In the genomic region with DNA sequence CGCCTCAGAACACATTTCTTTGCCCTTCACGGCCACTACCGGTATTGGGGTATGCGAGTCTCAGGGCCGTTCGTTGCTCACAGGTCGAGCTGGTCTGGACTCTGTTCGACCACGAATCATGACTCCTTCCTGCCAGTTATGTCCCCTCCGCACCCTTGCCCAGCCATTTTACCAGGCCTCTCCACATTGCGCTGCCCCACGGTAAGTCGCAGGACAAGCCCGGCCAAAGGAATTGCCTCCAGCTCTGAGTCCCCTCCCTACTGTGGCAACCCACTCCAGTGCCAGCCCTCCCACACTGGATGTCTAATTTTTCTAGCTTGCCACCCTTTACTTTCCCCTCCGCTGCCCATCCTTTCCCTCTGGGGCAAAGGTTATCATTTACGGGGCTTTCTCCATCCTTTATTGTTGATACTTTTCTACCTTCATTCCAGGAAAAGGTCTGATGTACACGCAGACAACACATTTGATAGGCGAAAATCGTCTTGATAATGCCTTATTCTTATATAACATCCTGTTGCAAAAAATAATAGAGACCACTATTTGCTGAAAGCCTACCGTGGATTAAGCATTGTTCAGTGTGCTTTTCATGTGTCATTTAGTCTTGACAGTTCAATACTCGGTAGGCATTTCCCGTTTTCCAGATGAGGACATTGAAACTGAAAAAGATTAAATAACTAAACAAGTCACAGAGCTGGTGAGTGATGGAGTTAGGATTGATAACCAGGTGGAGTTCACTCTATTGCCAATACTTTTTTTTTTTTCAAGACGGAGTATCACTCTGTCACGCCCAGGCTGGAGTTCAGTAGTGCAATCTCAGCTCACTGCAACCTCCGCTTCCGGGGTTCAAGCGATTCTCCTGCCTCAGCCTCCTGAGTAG, we compare ENCODE assay signal across 7 cellular contexts. TPM values are rescaled to one million over a fixed set of nuclear protein-coding genes. Genes with fewer than 3 reads are reported as not detected.
DNase-seq lines count a peak whose midpoint lies in the region; ATAC-seq, FAIRE-seq and TF ChIP-seq lines count a peak whose summit lies in the region.

No MANE protein-coding gene starts in this region.

- H3K9me2 ChIP-seq in GM23248 (ENCODE audit: insufficient read depth): no peaks in the 10 kb centered on the region

- H3K4me3 ChIP-seq in GM23248 (peak overlapping the region; percentile 81), OCI-LY3 (ENCODE audit: low read length) (peak overlapping the region; percentile 82), HepG2 (replicated peaks in 1 of 3; ENCODE audit: insufficient read depth in 1 of 3, low read depth in 2 of 3, low read length in 3 of 3) (peak overlapping the region; percentile 89 to 97 (median 96))

- TF ChIP-seq EP300 in HepG2 (IDR thresholded peaks at IDR 0.05; ENCODE audit: low read depth in 2 of 2, low read length in 2 of 2): no peak
- TF ChIP-seq EP300 in HepG2 (CRISPR knock-in tag; IDR thresholded peaks at IDR 0.05; ENCODE audit: borderline replicate concordance): no peak

- WGBS in GM23248 (ENCODE audit: low coverage in 1 of 2, low lambda C conversion rate in 2 of 2, missing lambda C conversion rate in 2 of 2), 2 experiments: 18% methylated on average over 27 of the region's 27 CpGs
- WGBS in HepG2 (ENCODE audit: low lambda C conversion rate): 10% methylated on average over 27 of the region's 27 CpGs

- H2AFZ ChIP-seq in GM23248 (peak overlapping the region; percentile 76), OCI-LY3 (ENCODE audit: low read depth, low read length) (no peak overlapping the region), HepG2 (ENCODE audit: low read length) (no peak overlapping the region)

- TF ChIP-seq RAD21 in HepG2 (CRISPR knock-in tag; IDR thresholded peaks at IDR 0.05): 0 out of 2 replicates have a peak, but pooled peaks have one; percentile 25

- intact Hi-C loops in HepG2 (cut with micrococcal nuclease; ENCODE audit: unreplicated experiment): loop anchor here (1.0 to 2.0 kb wide), 3 partner anchors 19 to 55 kb away; partner anchors contain the start of genes GAPVD1 and RABEPK

- H4K20me1 ChIP-seq in GM23248 (ENCODE audit: insufficient read depth) (peaks cover 27% of the 10 kb centered on the region; the same call in 1 of the 2 replicates), OCI-LY3 (ENCODE audit: insufficient read depth, low read length) (peaks cover 30% of the 10 kb centered on the region), HepG2 (ENCODE audit: insufficient read depth, low read length) (peaks cover 35% of the 10 kb centered on the region)

- FAIRE-seq in GM12892 (lab: Jason Lieb, UNC) (peak; percentile 60), HepG2 (lab: Jason Lieb, UNC) (no peak)

- ATAC-seq in HepG2: peak; percentile 59

- H3K4me2 ChIP-seq in GM23248 (ENCODE audit: unreplicated experiment) (peak overlapping the region; percentile 90), OCI-LY3 (ENCODE audit: low read length) (peak overlapping the region; percentile 94), HepG2 (ENCODE audit: low read depth, low read length) (peak overlapping the region; percentile 82)

- peaks cover 44% of the 10 kb centered on the region for H3K4me1 ChIP-seq in GM23248 (ENCODE audit: insufficient read depth)
- H3K4me1 ChIP-seq in OCI-LY3 (ENCODE audit: low read length): peaks cover 24% of the 10 kb centered on the region
- peaks cover 48% of the 10 kb centered on the region for H3K4me1 ChIP-seq in HepG2 (ENCODE audit: insufficient read depth, low read length)

- H3K79me2 ChIP-seq in GM23248 (ENCODE audit: insufficient read depth): peaks cover 50% of the 10 kb centered on the region
- peaks cover 51% of the 10 kb centered on the region for H3K79me2 ChIP-seq in OCI-LY3 (ENCODE audit: low read length)
- H3K79me2 ChIP-seq in HepG2 (ENCODE audit: insufficient read depth, low read length): peaks cover 47% of the 10 kb centered on the region

- POLR2A ChIA-PET in HepG2 (lab: Yijun Ruan, JAX): interaction anchor here (0.6 to 3.1 kb wide), 41 partner anchors 8 to 583 kb away, joined by 3 to 73 read pairs (median 5); partner anchors contain the start of genes ARPC5L, GAPVD1 and RABEPK

- TF ChIP-seq POLR2A in GM12892 (IDR thresholded peaks at IDR 0.05; ENCODE audit: low read depth, low read length): peak; percentile 7; the same call in 1 of the 2 replicates
- TF ChIP-seq POLR2A in HepG2 (IDR thresholded peaks at IDR 0.05; ENCODE audit: insufficient read depth in 1 of 2, low read depth in 2 of 2, low read length in 2 of 2): no peak

- H3K9ac ChIP-seq in GM23248 (peak overlapping the region; percentile 94), OCI-LY3 (ENCODE audit: low read length) (peak overlapping the region; percentile 93), HepG2 (ENCODE audit: insufficient read depth, low read depth, low read length) (peak overlapping the region; percentile 100)

- H3K9me3 ChIP-seq in GM23248 (ENCODE audit: low read depth): no peaks in the 10 kb centered on the region
- no peaks in the 10 kb centered on the region for H3K9me3 ChIP-seq in OCI-LY3 (ENCODE audit: insufficient read depth, low read length)
- no peaks in the 10 kb centered on the region for H3K9me3 ChIP-seq in HepG2 (ENCODE audit: low read length)

- H3K36me3 ChIP-seq in GM23248 (ENCODE audit: low read depth): peaks cover 33% of the 10 kb centered on the region
- peaks cover 35% of the 10 kb centered on the region for H3K36me3 ChIP-seq in OCI-LY3 (replicated peaks; ENCODE audit: low read depth, low read length)
- peaks cover 6 to 23% of the 10 kb centered on the region in 2 experiments for H3K36me3 ChIP-seq in HepG2 (replicated peaks in 1 of 2; ENCODE audit: control insufficient read depth in 1 of 2, insufficient read depth in 2 of 2, low read length in 2 of 2)

- TF ChIP-seq CTCF in OCI-LY3 (IDR thresholded peaks at IDR 0.05; ENCODE audit: low read depth, low read length) (no peak), HepG2 (CRISPR knock-in tag; IDR thresholded peaks at IDR 0.05) (no peak)

- H3K27me3 ChIP-seq in GM23248 (replicated peaks; ENCODE audit: insufficient read depth) (no peaks in the 10 kb centered on the region), OCI-LY3 (ENCODE audit: low read depth, low read length) (no peaks in the 10 kb centered on the region), HepG2 (ENCODE audit: control insufficient read depth in 1 of 2, insufficient read depth in 2 of 2, low read length in 2 of 2) (no peaks in the 10 kb centered on the region; a peak in 1 of 5 replicates)

- peaks cover 55% of the 10 kb centered on the region for H3F3A ChIP-seq in GM23248 (ENCODE audit: insufficient read depth)

- TSS peak; percentile 97 for BruUV-seq in HepG2 (replicated peaks; lab: Mats Ljungman, UMichigan)

- CTCF ChIA-PET in HepG2 (lab: Yijun Ruan, JAX; ENCODE audit: low intra/inter-chr PET ratio, low total read pairs): no interaction called here

- no peak for DNase-seq in GM12892 (ENCODE audit: insufficient read length)
- DNase-seq in GM23248: peak; percentile 70
- peak in 18 of 61 donors; percentile 10 to 68 (median 42) for DNase-seq in caudate nucleus (lab: John Stamatoyannopoulos, UW)
- no peak for DNase-seq in HepG2 (ENCODE audit: low spot score)
- peak in 12 of 49 donors; percentile 26 to 69 (median 44) for DNase-seq in substantia nigra (lab: John Stamatoyannopoulos, UW)
- DNase-seq in SW 1271 (lab: John Stamatoyannopoulos, UW): no peak

- in situ Hi-C loops in GM23248 (cut with MboI): no loop called here
- in situ Hi-C loops in HepG2 (cut with HindIII; ENCODE audit: extremely low pct_ligation_motif_present, low pct_unique_long_range_greater_than_20kb): no loop called here

- peak overlapping the region; percentile 91 for H3K27ac ChIP-seq in GM23248
- H3K27ac ChIP-seq in OCI-LY3 (ENCODE audit: low read length): peak overlapping the region; percentile 55
- H3K27ac ChIP-seq in caudate nucleus (ENCODE audit: low read depth, low read length): peak overlapping the region; percentile 96
- H3K27ac ChIP-seq in HepG2 (ENCODE audit: extremely low read length, insufficient read depth, low read length): peak overlapping the region; percentile 97
- peak overlapping the region; percentile 92 for H3K27ac ChIP-seq in substantia nigra (ENCODE audit: low read depth, low read length, poor library complexity, severe bottlenecking)

RNA-seq across cellular contexts. Expression of gene HSPA5, which starts 1.0 kb away (rescaled TPM):
- polyA plus RNA-seq in GM12892 (2012; ENCODE audit: missing spikeins): 108 TPM
- total RNA-seq in GM23248 (2014; rRNA removed; shearing (Covaris generic)): 70.4 and 76.5 TPM in 2 replicates
- polyA plus RNA-seq in GM23248 (2016; fragmentation: Nextera tagmentation; extraction: Ambion mirVana): 481 and 496 TPM in 2 replicates
- total RNA-seq in HepG2 (2016; rRNA removed; fragmentation: Illumina TruSeq; extraction: Trizol): 170 and 201 TPM in 2 replicates
- total RNA-seq in HepG2 (2016; cell fraction: cytosol; rRNA removed; fragmentation: Illumina TruSeq; extraction: Trizol; ENCODE audit: low read depth): 11.3 and 12.9 TPM in 2 replicates
- total RNA-seq in HepG2 (2016; cell fraction: insoluble cytoplasmic fraction; rRNA removed; fragmentation: Illumina TruSeq; extraction: Trizol): 150 and 197 TPM in 2 replicates
- 29.2 and 35.2 TPM in 2 replicates for total RNA-seq in HepG2 (2016; cell fraction: membrane; rRNA removed; fragmentation: Illumina TruSeq; extraction: Trizol)
- 348 and 388 TPM in 2 replicates for total RNA-seq in HepG2 (2016; cell fraction: nucleus; rRNA removed; fragmentation: Illumina TruSeq; extraction: Trizol)
- polyA plus RNA-seq in HepG2 (2011; rRNA removed): 187 and 206 TPM in 2 replicates
- 150 and 201 TPM in 2 replicates for polyA plus RNA-seq in HepG2 (2011; cell fraction: cytosol; rRNA removed)
- polyA plus RNA-seq in HepG2 (2011; cell fraction: nucleus; rRNA removed): 105 and 114 TPM in 2 replicates
- polyA plus RNA-seq in HepG2 (2012): 378 and 476 TPM in 2 replicates
- 23.2 and 24.9 TPM in 2 replicates for polyA plus RNA-seq in HepG2 (2016; cell fraction: cytosol; fragmentation: Illumina TruSeq; extraction: Trizol; ENCODE audit: low read depth)
- 263 and 283 TPM in 2 replicates for polyA plus RNA-seq in HepG2 (2016; cell fraction: insoluble cytoplasmic fraction; fragmentation: Illumina TruSeq; extraction: Trizol; ENCODE audit: low read depth)
- polyA plus RNA-seq in HepG2 (2016; cell fraction: membrane; fragmentation: Illumina TruSeq; extraction: Trizol; ENCODE audit: low read depth): 33.1 and 41.5 TPM in 2 replicates
- polyA plus RNA-seq in HepG2 (2016; cell fraction: nucleus; fragmentation: Illumina TruSeq; extraction: Trizol; ENCODE audit: insufficient read depth, low read depth): 733 and 789 TPM in 2 replicates
- polyA minus RNA-seq in HepG2 (2011; rRNA and poly(A)+ RNA removed; ENCODE audit: low replicate concordance): 133 and 284 TPM in 2 replicates
- 290 and 324 TPM in 2 replicates for polyA minus RNA-seq in HepG2 (2011; cell fraction: cytosol; rRNA and poly(A)+ RNA removed)
- polyA minus RNA-seq in HepG2 (2011; cell fraction: nucleus; rRNA and poly(A)+ RNA removed): 124 and 160 TPM in 2 replicates

RNA-seq across cellular contexts. Expression of gene GAPVD1, which starts 19.5 kb away (rescaled TPM):
- polyA plus RNA-seq in GM12892 (2012; ENCODE audit: missing spikeins): 17.7 TPM
- total RNA-seq in GM23248 (2014; rRNA removed; shearing (Covaris generic)): 33.6 and 36.3 TPM in 2 replicates
- 37.0 and 39.5 TPM in 2 replicates for polyA plus RNA-seq in GM23248 (2016; fragmentation: Nextera tagmentation; extraction: Ambion mirVana)
- 33.2 and 47.0 TPM in 2 replicates for total RNA-seq in HepG2 (2016; rRNA removed; fragmentation: Illumina TruSeq; extraction: Trizol)
- total RNA-seq in HepG2 (2016; cell fraction: cytosol; rRNA removed; fragmentation: Illumina TruSeq; extraction: Trizol; ENCODE audit: low read depth): 14.6 and 17.1 TPM in 2 replicates
- 32.1 and 41.4 TPM in 2 replicates for total RNA-seq in HepG2 (2016; cell fraction: insoluble cytoplasmic fraction; rRNA removed; fragmentation: Illumina TruSeq; extraction: Trizol)
- 14.1 and 14.7 TPM in 2 replicates for total RNA-seq in HepG2 (2016; cell fraction: membrane; rRNA removed; fragmentation: Illumina TruSeq; extraction: Trizol)
- 39.6 and 45.1 TPM in 2 replicates for total RNA-seq in HepG2 (2016; cell fraction: nucleus; rRNA removed; fragmentation: Illumina TruSeq; extraction: Trizol)
- polyA plus RNA-seq in HepG2 (2011; rRNA removed): 9.4 and 11.1 TPM in 2 replicates
- polyA plus RNA-seq in HepG2 (2011; cell fraction: cytosol; rRNA removed): 4.5 and 7.1 TPM in 2 replicates
- polyA plus RNA-seq in HepG2 (2011; cell fraction: nucleus; rRNA removed): 15.4 and 18.2 TPM in 2 replicates
- polyA plus RNA-seq in HepG2 (2012): 14.1 and 14.6 TPM in 2 replicates
- polyA plus RNA-seq in HepG2 (2016; cell fraction: cytosol; fragmentation: Illumina TruSeq; extraction: Trizol; ENCODE audit: low read depth): 0.40 and 0.53 TPM in 2 replicates
- 16.0 and 18.1 TPM in 2 replicates for polyA plus RNA-seq in HepG2 (2016; cell fraction: insoluble cytoplasmic fraction; fragmentation: Illumina TruSeq; extraction: Trizol; ENCODE audit: low read depth)
- polyA plus RNA-seq in HepG2 (2016; cell fraction: membrane; fragmentation: Illumina TruSeq; extraction: Trizol; ENCODE audit: low read depth): 1.4 and 1.7 TPM in 2 replicates
- 21.3 and 26.6 TPM in 2 replicates for polyA plus RNA-seq in HepG2 (2016; cell fraction: nucleus; fragmentation: Illumina TruSeq; extraction: Trizol; ENCODE audit: insufficient read depth, low read depth)
- 22.4 and 55.2 TPM in 2 replicates for polyA minus RNA-seq in HepG2 (2011; rRNA and poly(A)+ RNA removed; ENCODE audit: low replicate concordance)
- polyA minus RNA-seq in HepG2 (2011; cell fraction: cytosol; rRNA and poly(A)+ RNA removed): 24.6 and 33.5 TPM in 2 replicates
- polyA minus RNA-seq in HepG2 (2011; cell fraction: nucleus; rRNA and poly(A)+ RNA removed): 59.9 and 66.5 TPM in 2 replicates

RNA-seq across cellular contexts. Expression of gene RABEPK, which starts 41.8 kb away (rescaled TPM):
- 45.6 TPM for polyA plus RNA-seq in GM12892 (2012; ENCODE audit: missing spikeins)
- 25.0 and 29.3 TPM in 2 replicates for total RNA-seq in GM23248 (2014; rRNA removed; shearing (Covaris generic))
- polyA plus RNA-seq in GM23248 (2016; fragmentation: Nextera tagmentation; extraction: Ambion mirVana) (37.7 and 38.9 TPM in 2 replicates), HepG2 (2011; rRNA removed) (61.1 and 75.5 TPM in 2 replicates)
- 90.0 and 103 TPM in 2 replicates for total RNA-seq in HepG2 (2016; rRNA removed; fragmentation: Illumina TruSeq; extraction: Trizol)
- 53.4 and 72.5 TPM in 2 replicates for total RNA-seq in HepG2 (2016; cell fraction: cytosol; rRNA removed; fragmentation: Illumina TruSeq; extraction: Trizol; ENCODE audit: low read depth)
- total RNA-seq in HepG2 (2016; cell fraction: insoluble cytoplasmic fraction; rRNA removed; fragmentation: Illumina TruSeq; extraction: Trizol): 93.4 and 96.8 TPM in 2 replicates
- 85.0 and 123 TPM in 2 replicates for total RNA-seq in HepG2 (2016; cell fraction: membrane; rRNA removed; fragmentation: Illumina TruSeq; extraction: Trizol)
- total RNA-seq in HepG2 (2016; cell fraction: nucleus; rRNA removed; fragmentation: Illumina TruSeq; extraction: Trizol): 41.3 and 42.3 TPM in 2 replicates
- polyA plus RNA-seq in HepG2 (2011; cell fraction: cytosol; rRNA removed): 64.3 and 75.5 TPM in 2 replicates
- polyA plus RNA-seq in HepG2 (2011; cell fraction: nucleus; rRNA removed): 34.1 and 38.7 TPM in 2 replicates
- polyA plus RNA-seq in HepG2 (2012): 49.1 and 54.5 TPM in 2 replicates
- polyA plus RNA-seq in HepG2 (2016; cell fraction: cytosol; fragmentation: Illumina TruSeq; extraction: Trizol; ENCODE audit: low read depth): 46.9 and 76.5 TPM in 2 replicates
- 89.7 and 90.2 TPM in 2 replicates for polyA plus RNA-seq in HepG2 (2016; cell fraction: insoluble cytoplasmic fraction; fragmentation: Illumina TruSeq; extraction: Trizol; ENCODE audit: low read depth)
- polyA plus RNA-seq in HepG2 (2016; cell fraction: membrane; fragmentation: Illumina TruSeq; extraction: Trizol; ENCODE audit: low read depth): 64.9 and 87.8 TPM in 2 replicates
- polyA plus RNA-seq in HepG2 (2016; cell fraction: nucleus; fragmentation: Illumina TruSeq; extraction: Trizol; ENCODE audit: insufficient read depth, low read depth): 63.0 and 63.2 TPM in 2 replicates
- 38.7 and 63.4 TPM in 2 replicates for polyA minus RNA-seq in HepG2 (2011; rRNA and poly(A)+ RNA removed; ENCODE audit: low replicate concordance)
- polyA minus RNA-seq in HepG2 (2011; cell fraction: cytosol; rRNA and poly(A)+ RNA removed): 18.4 and 19.4 TPM in 2 replicates
- polyA minus RNA-seq in HepG2 (2011; cell fraction: nucleus; rRNA and poly(A)+ RNA removed): 12.0 and 14.9 TPM in 2 replicates

RNA-seq across cellular contexts. Expression of gene PPP6C, which starts 52.5 kb away (rescaled TPM):
- 28.1 TPM for polyA plus RNA-seq in GM12892 (2012; ENCODE audit: missing spikeins)
- 23.5 and 27.5 TPM in 2 replicates for total RNA-seq in GM23248 (2014; rRNA removed; shearing (Covaris generic))
- 30.1 and 31.8 TPM in 2 replicates for polyA plus RNA-seq in GM23248 (2016; fragmentation: Nextera tagmentation; extraction: Ambion mirVana)
- 20.9 and 32.7 TPM in 2 replicates for total RNA-seq in HepG2 (2016; rRNA removed; fragmentation: Illumina TruSeq; extraction: Trizol)
- 7.3 and 8.8 TPM in 2 replicates for total RNA-seq in HepG2 (2016; cell fraction: cytosol; rRNA removed; fragmentation: Illumina TruSeq; extraction: Trizol; ENCODE audit: low read depth)
- 22.6 and 28.4 TPM in 2 replicates for total RNA-seq in HepG2 (2016; cell fraction: insoluble cytoplasmic fraction; rRNA removed; fragmentation: Illumina TruSeq; extraction: Trizol)
- total RNA-seq in HepG2 (2016; cell fraction: membrane; rRNA removed; fragmentation: Illumina TruSeq; extraction: Trizol): 17.5 and 19.3 TPM in 2 replicates
- total RNA-seq in HepG2 (2016; cell fraction: nucleus; rRNA removed; fragmentation: Illumina TruSeq; extraction: Trizol): 12.4 and 13.3 TPM in 2 replicates
- 13.0 and 18.5 TPM in 2 replicates for polyA plus RNA-seq in HepG2 (2011; rRNA removed)
- polyA plus RNA-seq in HepG2 (2011; cell fraction: cytosol; rRNA removed): 9.8 and 15.8 TPM in 2 replicates
- 3.2 and 4.7 TPM in 2 replicates for polyA plus RNA-seq in HepG2 (2011; cell fraction: nucleus; rRNA removed)
- polyA plus RNA-seq in HepG2 (2012): 16.8 and 24.2 TPM in 2 replicates
- 8.3 and 8.4 TPM in 2 replicates for polyA plus RNA-seq in HepG2 (2016; cell fraction: cytosol; fragmentation: Illumina TruSeq; extraction: Trizol; ENCODE audit: low read depth)
- 44.1 and 50.4 TPM in 2 replicates for polyA plus RNA-seq in HepG2 (2016; cell fraction: insoluble cytoplasmic fraction; fragmentation: Illumina TruSeq; extraction: Trizol; ENCODE audit: low read depth)
- 14.4 and 17.7 TPM in 2 replicates for polyA plus RNA-seq in HepG2 (2016; cell fraction: membrane; fragmentation: Illumina TruSeq; extraction: Trizol; ENCODE audit: low read depth)
- 18.5 and 19.5 TPM in 2 replicates for polyA plus RNA-seq in HepG2 (2016; cell fraction: nucleus; fragmentation: Illumina TruSeq; extraction: Trizol; ENCODE audit: insufficient read depth, low read depth)
- 9.8 and 19.2 TPM in 2 replicates for polyA minus RNA-seq in HepG2 (2011; rRNA and poly(A)+ RNA removed; ENCODE audit: low replicate concordance)
- polyA minus RNA-seq in HepG2 (2011; cell fraction: cytosol; rRNA and poly(A)+ RNA removed): 15.6 and 16.9 TPM in 2 replicates
- 10.2 and 11.8 TPM in 2 replicates for polyA minus RNA-seq in HepG2 (2011; cell fraction: nucleus; rRNA and poly(A)+ RNA removed)
